Comparison of ENCODE assay signal across 1 cellular context in the genomic region with DNA sequence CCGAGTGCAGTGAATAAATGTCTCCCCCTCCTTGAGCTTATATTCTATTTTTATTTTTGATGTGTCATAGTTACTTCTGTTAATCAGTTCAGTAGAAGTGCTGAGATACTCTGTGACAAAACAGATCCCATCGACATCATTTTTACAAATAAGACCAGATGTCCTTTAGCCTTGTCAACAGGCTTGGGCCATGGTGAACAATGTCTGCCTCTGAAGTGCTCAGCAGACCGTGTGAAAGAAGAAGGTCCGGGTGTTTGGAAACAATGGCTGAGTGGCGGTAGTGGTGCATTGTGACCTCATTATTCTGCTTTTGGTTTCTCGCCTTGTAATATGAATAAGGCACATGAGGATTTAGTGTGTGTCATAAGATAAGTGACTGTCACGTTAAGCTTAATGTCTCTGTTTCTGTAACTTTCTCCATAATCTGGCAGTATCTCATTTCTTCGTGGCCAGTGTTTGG.
TF ChIP-seq lines count a peak whose summit lies in the region.

No MANE protein-coding gene starts in this region.

TF ChIP-seq in HepG2, 621 proteins besides CTCF, POLR2A, EP300 and RAD21:
- TF ChIP-seq, protein P1, sequence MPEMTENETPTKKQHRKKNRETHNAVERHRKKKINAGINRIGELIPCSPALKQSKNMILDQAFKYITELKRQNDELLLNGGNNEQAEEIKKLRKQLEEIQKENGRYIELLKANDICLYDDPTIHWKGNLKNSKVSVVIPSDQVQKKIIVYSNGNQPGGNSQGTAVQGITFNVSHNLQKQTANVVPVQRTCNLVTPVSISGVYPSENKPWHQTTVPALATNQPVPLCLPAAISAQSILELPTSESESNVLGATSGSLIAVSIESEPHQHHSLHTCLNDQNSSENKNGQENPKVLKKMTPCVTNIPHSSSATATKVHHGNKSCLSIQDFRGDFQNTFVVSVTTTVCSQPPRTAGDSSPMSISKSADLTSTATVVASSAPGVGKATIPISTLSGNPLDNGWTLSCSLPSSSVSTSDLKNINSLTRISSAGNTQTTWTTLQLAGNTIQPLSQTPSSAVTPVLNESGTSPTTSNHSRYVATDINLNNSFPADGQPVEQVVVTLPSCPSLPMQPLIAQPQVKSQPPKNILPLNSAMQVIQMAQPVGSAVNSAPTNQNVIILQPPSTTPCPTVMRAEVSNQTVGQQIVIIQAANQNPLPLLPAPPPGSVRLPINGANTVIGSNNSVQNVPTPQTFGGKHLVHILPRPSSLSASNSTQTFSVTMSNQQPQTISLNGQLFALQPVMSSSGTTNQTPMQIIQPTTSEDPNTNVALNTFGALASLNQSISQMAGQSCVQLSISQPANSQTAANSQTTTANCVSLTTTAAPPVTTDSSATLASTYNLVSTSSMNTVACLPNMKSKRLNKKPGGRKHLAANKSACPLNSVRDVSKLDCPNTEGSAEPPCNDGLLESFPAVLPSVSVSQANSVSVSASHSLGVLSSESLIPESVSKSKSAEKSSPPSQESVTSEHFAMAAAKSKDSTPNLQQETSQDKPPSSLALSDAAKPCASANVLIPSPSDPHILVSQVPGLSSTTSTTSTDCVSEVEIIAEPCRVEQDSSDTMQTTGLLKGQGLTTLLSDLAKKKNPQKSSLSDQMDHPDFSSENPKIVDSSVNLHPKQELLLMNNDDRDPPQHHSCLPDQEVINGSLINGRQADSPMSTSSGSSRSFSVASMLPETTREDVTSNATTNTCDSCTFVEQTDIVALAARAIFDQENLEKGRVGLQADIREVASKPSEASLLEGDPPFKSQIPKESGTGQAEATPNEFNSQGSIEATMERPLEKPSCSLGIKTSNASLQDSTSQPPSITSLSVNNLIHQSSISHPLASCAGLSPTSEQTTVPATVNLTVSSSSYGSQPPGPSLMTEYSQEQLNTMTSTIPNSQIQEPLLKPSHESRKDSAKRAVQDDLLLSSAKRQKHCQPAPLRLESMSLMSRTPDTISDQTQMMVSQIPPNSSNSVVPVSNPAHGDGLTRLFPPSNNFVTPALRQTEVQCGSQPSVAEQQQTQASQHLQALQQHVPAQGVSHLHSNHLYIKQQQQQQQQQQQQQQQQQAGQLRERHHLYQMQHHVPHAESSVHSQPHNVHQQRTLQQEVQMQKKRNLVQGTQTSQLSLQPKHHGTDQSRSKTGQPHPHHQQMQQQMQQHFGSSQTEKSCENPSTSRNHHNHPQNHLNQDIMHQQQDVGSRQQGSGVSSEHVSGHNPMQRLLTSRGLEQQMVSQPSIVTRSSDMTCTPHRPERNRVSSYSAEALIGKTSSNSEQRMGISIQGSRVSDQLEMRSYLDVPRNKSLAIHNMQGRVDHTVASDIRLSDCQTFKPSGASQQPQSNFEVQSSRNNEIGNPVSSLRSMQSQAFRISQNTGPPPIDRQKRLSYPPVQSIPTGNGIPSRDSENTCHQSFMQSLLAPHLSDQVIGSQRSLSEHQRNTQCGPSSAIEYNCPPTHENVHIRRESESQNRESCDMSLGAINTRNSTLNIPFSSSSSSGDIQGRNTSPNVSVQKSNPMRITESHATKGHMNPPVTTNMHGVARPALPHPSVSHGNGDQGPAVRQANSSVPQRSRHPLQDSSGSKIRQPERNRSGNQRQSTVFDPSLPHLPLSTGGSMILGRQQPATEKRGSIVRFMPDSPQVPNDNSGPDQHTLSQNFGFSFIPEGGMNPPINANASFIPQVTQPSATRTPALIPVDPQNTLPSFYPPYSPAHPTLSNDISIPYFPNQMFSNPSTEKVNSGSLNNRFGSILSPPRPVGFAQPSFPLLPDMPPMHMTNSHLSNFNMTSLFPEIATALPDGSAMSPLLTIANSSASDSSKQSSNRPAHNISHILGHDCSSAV (CRISPR knock-in tag; IDR thresholded peaks at IDR 0.05; ENCODE audit: borderline replicate concordance) = no peak
- TF ChIP-seq, protein P2, sequence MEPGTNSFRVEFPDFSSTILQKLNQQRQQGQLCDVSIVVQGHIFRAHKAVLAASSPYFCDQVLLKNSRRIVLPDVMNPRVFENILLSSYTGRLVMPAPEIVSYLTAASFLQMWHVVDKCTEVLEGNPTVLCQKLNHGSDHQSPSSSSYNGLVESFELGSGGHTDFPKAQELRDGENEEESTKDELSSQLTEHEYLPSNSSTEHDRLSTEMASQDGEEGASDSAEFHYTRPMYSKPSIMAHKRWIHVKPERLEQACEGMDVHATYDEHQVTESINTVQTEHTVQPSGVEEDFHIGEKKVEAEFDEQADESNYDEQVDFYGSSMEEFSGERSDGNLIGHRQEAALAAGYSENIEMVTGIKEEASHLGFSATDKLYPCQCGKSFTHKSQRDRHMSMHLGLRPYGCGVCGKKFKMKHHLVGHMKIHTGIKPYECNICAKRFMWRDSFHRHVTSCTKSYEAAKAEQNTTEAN (CRISPR knock-in tag; conservative IDR thresholded peaks at IDR 0.05) = no peak
- TF ChIP-seq ZMYM3 (CRISPR knock-in tag; IDR thresholded peaks at IDR 0.05) (no peak), CREB1 (IDR thresholded peaks at IDR 0.05) (peak; percentile 24; the same call in 1 of the 2 replicates), CREB1 (CRISPR knock-in tag; IDR thresholded peaks at IDR 0.05) (no peak), SCMH1 (CRISPR knock-in tag; IDR thresholded peaks at IDR 0.05; ENCODE audit: borderline replicate concordance) (no peak), ZNF431 (CRISPR knock-in tag; IDR thresholded peaks at IDR 0.05; ENCODE audit: borderline replicate concordance, low read depth) (no peak), SRF (IDR thresholded peaks at IDR 0.05; ENCODE audit: low read depth, low read length) (no peak)
- TF ChIP-seq, protein P3, sequence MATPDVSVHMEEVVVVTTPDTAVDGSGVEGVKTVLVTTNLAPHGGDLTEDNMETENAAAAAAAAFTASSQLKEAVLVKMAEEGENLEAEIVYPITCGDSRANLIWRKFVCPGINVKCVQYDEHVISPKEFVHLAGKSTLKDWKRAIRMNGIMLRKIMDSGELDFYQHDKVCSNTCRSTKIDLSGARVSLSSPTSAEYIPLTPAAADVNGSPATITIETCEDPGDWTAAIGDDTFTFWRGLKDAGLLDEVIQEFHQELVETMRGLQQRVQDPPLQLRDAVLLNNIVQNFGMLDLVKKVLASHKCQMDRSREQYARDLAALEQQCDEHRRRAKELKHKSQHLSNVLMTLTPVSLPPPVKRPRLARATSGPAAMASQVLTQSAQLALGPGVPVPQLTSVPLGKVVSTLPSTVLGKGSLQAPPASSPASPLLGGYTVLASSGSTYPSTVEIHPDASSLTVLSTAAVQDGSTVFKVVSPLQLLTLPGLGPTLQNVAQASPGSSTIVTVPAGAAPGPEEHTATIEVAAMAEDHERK (CRISPR knock-in tag; IDR thresholded peaks at IDR 0.05; ENCODE audit: low read depth) = no peak
- TF ChIP-seq, protein P4, sequence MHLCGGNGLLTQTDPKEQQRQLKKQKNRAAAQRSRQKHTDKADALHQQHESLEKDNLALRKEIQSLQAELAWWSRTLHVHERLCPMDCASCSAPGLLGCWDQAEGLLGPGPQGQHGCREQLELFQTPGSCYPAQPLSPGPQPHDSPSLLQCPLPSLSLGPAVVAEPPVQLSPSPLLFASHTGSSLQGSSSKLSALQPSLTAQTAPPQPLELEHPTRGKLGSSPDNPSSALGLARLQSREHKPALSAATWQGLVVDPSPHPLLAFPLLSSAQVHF (CRISPR knock-in tag; IDR thresholded peaks at IDR 0.05) = no peak
